ENCODE assay signal across 10 cellular contexts in the genomic region with DNA sequence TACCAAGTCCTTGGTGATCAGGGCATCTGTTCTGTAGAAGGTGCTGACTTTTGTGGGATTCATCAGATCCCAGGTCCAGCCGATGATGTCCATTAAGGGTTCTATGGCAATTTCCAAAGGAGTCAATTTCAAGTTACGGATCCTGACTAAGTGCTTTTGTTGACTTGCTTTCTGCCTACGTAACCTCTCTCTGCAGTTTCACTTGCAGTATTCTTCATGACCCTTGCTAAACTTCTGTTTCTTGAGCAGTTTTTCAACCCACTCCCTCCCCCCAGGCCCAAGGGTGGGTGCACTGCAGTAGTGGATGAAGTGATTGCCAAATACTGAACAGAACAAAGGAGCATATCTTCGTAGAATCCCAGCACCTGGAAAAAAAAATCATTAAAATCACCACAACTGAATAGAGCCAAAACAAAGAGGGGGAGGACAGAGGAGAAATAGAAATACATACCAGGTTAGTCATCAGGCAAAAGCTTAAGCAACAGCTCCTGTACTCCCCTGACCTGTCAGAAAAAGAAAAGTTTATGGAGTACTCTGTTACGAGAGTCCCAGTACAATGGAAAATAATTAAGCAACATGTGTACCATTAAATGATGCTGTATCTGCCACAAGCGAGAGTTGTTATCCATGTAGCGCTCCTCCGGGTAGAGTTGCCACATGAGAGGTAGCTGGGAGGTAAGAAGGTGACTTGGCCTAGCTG. TPM values are rescaled to one million over a fixed set of nuclear protein-coding genes. Genes with fewer than 3 reads are reported as not detected.
DNase-seq lines count a peak whose midpoint lies in the region; ATAC-seq, FAIRE-seq and TF ChIP-seq lines count a peak whose summit lies in the region.
"Had no signal": no experiment of that assay in that cellular context is flagged by ENCODE, and none has a peak within 500 bp of the region (broad histone marks: within the 10 kb centered on the region; RNA-seq: fewer than 3 reads in every experiment).

No MANE protein-coding gene starts in this region.

- H3K9me3 Mint-ChIP-seq in astrocyte (ENCODE audit: unreplicated experiment) = no peaks in the 10 kb centered on the region
- H3K9me3 Mint-ChIP-seq in activated CD8-positive, alpha-beta T cell treated with anti-CD3 and anti-CD28 coated beads, Interleukin-2, amount 10 ng/mL, durations not matched to agents 7 days and 5 days (ENCODE audit: insufficient read depth) = no peaks in the 10 kb centered on the region
- H3K9me3 Mint-ChIP-seq: naive thymus-derived CD8-positive, alpha-beta T cell had no signal

- H3K36me3 ChIP-seq in astrocyte (ENCODE audit: insufficient read depth, low read length) = no peaks in the 10 kb centered on the region

- no peaks in the 10 kb centered on the region for H3K9me3 ChIP-seq in astrocyte (ENCODE audit: insufficient read depth, low read depth, low read length)
- H3K9me3 ChIP-seq: Caco-2 had no signal

- H3K27me3 ChIP-seq in astrocyte (ENCODE audit: insufficient read depth, low read length) = no peaks in the 10 kb centered on the region

- peak overlapping the region; percentile 76 for H3K4me2 ChIP-seq in astrocyte (ENCODE audit: low read length)

- no peak for TF ChIP-seq CTCF in astrocyte (IDR thresholded peaks at IDR 0.05; ENCODE audit: insufficient read depth, low read depth, low read length)

- CTCF ChIA-PET in activated CD8-positive, alpha-beta T cell treated with anti-CD3 and anti-CD28 coated beads, Interleukin-2, amount 10 ng/mL, durations not matched to agents 7 days and 5 days (lab: Charles Lee) = interaction anchor here (2.3 kb wide), 1 partner anchor 8 kb away, joined by 9 read pairs; no protein-coding TSS in a partner anchor

- ATAC-seq in left lobe of liver = peak; percentile 57
- ATAC-seq in HG02938 (IDR thresholded peaks at IDR 0.05; ENCODE audit: unreplicated experiment) = no peak
- no peak for ATAC-seq in activated CD8-positive, alpha-beta T cell treated with anti-CD3 and anti-CD28 coated beads, Interleukin-2, amount 10 ng/mL, durations not matched to agents 7 days and 5 days
- ATAC-seq: naive thymus-derived CD8-positive, alpha-beta T cell had no signal

- peak overlapping the region; percentile 30 for H3K9ac ChIP-seq in astrocyte (ENCODE audit: low read length)

- no peaks in the 10 kb centered on the region for H3K27me3 Mint-ChIP-seq in astrocyte (ENCODE audit: low read depth, unreplicated experiment)
- H3K27me3 Mint-ChIP-seq in activated CD8-positive, alpha-beta T cell treated with anti-CD3 and anti-CD28 coated beads, Interleukin-2, amount 10 ng/mL, durations not matched to agents 7 days and 5 days (ENCODE audit: low read depth) = no peaks in the 10 kb centered on the region
- H3K27me3 Mint-ChIP-seq: naive thymus-derived CD8-positive, alpha-beta T cell had no signal

- H2AFZ ChIP-seq in astrocyte (ENCODE audit: low read depth, low read length) = no peak overlapping the region

- POLR2A ChIA-PET in activated CD8-positive, alpha-beta T cell treated with anti-CD3 and anti-CD28 coated beads, Interleukin-2, amount 10 ng/mL, durations not matched to agents 7 days and 5 days (lab: Charles Lee) = no interaction called here

- H3K4me3 Mint-ChIP-seq in astrocyte (ENCODE audit: unreplicated experiment) = no peak overlapping the region
- H3K4me3 Mint-ChIP-seq in activated CD8-positive, alpha-beta T cell treated with anti-CD3 and anti-CD28 coated beads, Interleukin-2, amount 10 ng/mL, durations not matched to agents 7 days and 5 days = no peak overlapping the region
- H3K4me3 Mint-ChIP-seq: naive thymus-derived CD8-positive, alpha-beta T cell had no signal

- H3K27ac ChIP-seq in astrocyte (ENCODE audit: low read depth, low read length) = peak overlapping the region; percentile 12

- H3K4me1 Mint-ChIP-seq in astrocyte (ENCODE audit: low read depth, unreplicated experiment) = peaks cover 17% of the 10 kb centered on the region
- peaks cover 12% of the 10 kb centered on the region for H3K4me1 Mint-ChIP-seq in activated CD8-positive, alpha-beta T cell treated with anti-CD3 and anti-CD28 coated beads, Interleukin-2, amount 10 ng/mL, durations not matched to agents 7 days and 5 days (ENCODE audit: low read depth)

- H3K27ac Mint-ChIP-seq in astrocyte (ENCODE audit: unreplicated experiment) = peak overlapping the region; percentile 42
- H3K27ac Mint-ChIP-seq in activated CD8-positive, alpha-beta T cell treated with anti-CD3 and anti-CD28 coated beads, Interleukin-2, amount 10 ng/mL, durations not matched to agents 7 days and 5 days = no peak overlapping the region

- peaks cover 36% of the 10 kb centered on the region for H3K79me2 ChIP-seq in astrocyte (ENCODE audit: insufficient read depth, low read length)

- no peaks in the 10 kb centered on the region for H4K20me1 ChIP-seq in astrocyte (ENCODE audit: insufficient read depth, low read length)

- H3K4me3 ChIP-seq in astrocyte (ENCODE audit: insufficient read depth, low read depth, low read length) = no peak overlapping the region

- DNase-seq in GM04504 (ENCODE audit: low read depth) (peak; percentile 3), astrocyte (ENCODE audit: low read depth) (peak; percentile 64), left lobe of liver (ENCODE audit: low spot score) (no peak), NCI-H510A treated with DMSO at 0.1 percent for 48 hours (lab: John Stamatoyannopoulos, UW) (no peak)
- DNase-seq in activated CD8-positive, alpha-beta T cell treated with anti-CD3 and anti-CD28 coated beads, Interleukin-2, amount 10 ng/mL, durations not matched to agents 7 days and 5 days = no peak
- DNase-seq: Caco-2; naive thymus-derived CD8-positive, alpha-beta T cell; NCI-H146; NK-92 treated with Interleukin-12 subunit alpha and Interleukin-12 subunit beta, amount 100 ng/mL, for 24 hours had no signal

- H3K36me3 Mint-ChIP-seq in astrocyte (ENCODE audit: low read depth, unreplicated experiment) = no peaks in the 10 kb centered on the region
- peaks cover 9% of the 10 kb centered on the region for H3K36me3 Mint-ChIP-seq in activated CD8-positive, alpha-beta T cell treated with anti-CD3 and anti-CD28 coated beads, Interleukin-2, amount 10 ng/mL, durations not matched to agents 7 days and 5 days (ENCODE audit: low read depth)

- FAIRE-seq in astrocyte (lab: Jason Lieb, UNC) = no peak

- H3K4me1 ChIP-seq in astrocyte (ENCODE audit: insufficient read depth, low read length) = peaks cover 20% of the 10 kb centered on the region

RNA-seq across cellular contexts. Expression of gene CMC4, which starts 5.8 kb away (rescaled TPM):
- total RNA-seq in astrocyte (5.2 TPM in 2 replicates), left lobe of liver (8.3 TPM)
- 1 to 10 TPM; 4.1 to 5.6 TPM for total RNA-seq in activated CD8-positive, alpha-beta T cell treated with anti-CD3 and anti-CD28 coated beads, Interleukin-2, amount 10 ng/mL, durations not matched to agents 7 days and 5 days

RNA-seq across cellular contexts. Expression of gene MTCP1, which starts 5.8 kb away (rescaled TPM):
- total RNA-seq in astrocyte (8.9 and 9.1 TPM in 2 replicates), left lobe of liver (15.2 TPM)
- total RNA-seq in activated CD8-positive, alpha-beta T cell treated with anti-CD3 and anti-CD28 coated beads, Interleukin-2, amount 10 ng/mL, durations not matched to agents 7 days and 5 days = 10 to 100 TPM; 20.2 to 21.4 TPM

RNA-seq across cellular contexts. Expression of gene BRCC3, which starts 6.1 kb away (rescaled TPM):
- total RNA-seq in astrocyte (21.8 TPM in 2 replicates), left lobe of liver (9.5 TPM)
- total RNA-seq in activated CD8-positive, alpha-beta T cell treated with anti-CD3 and anti-CD28 coated beads, Interleukin-2, amount 10 ng/mL, durations not matched to agents 7 days and 5 days = 10 to 100 TPM; 32.8 to 33.5 TPM

RNA-seq across cellular contexts. Expression of gene FUNDC2, which starts 38.5 kb away (rescaled TPM):
- total RNA-seq in astrocyte = 45.8 and 49.5 TPM in 2 replicates
- total RNA-seq in left lobe of liver = 26.9 TPM
- total RNA-seq in activated CD8-positive, alpha-beta T cell treated with anti-CD3 and anti-CD28 coated beads, Interleukin-2, amount 10 ng/mL, durations not matched to agents 7 days and 5 days = 10 to 100 TPM; 49.3 to 51.7 TPM

RNA-seq across cellular contexts. Expression of gene F8, which starts 42.7 kb away (rescaled TPM):
- total RNA-seq in astrocyte (2.5 TPM in 2 replicates), left lobe of liver (22.6 TPM)
- total RNA-seq in activated CD8-positive, alpha-beta T cell treated with anti-CD3 and anti-CD28 coated beads, Interleukin-2, amount 10 ng/mL, durations not matched to agents 7 days and 5 days = 1 to 10 TPM; 4.1 to 4.2 TPM

Comparison
In these comparisons a context has a peak if more than half of its experiments do, and no peak if none do; other contexts are left out.
1. DNase-seq: peak in GM04504 (single experiment) and astrocyte (single experiment); none in left lobe of liver (single experiment), NCI-H510A treated with DMSO at 0.1 percent for 48 hours (single experiment) and activated CD8-positive, alpha-beta T cell treated with anti-CD3 and anti-CD28 coated beads, Interleukin-2, amount 10 ng/mL, durations not matched to agents 7 days and 5 days (single experiment).